ENCODE assay signal across 16 cellular contexts in the genomic region with DNA sequence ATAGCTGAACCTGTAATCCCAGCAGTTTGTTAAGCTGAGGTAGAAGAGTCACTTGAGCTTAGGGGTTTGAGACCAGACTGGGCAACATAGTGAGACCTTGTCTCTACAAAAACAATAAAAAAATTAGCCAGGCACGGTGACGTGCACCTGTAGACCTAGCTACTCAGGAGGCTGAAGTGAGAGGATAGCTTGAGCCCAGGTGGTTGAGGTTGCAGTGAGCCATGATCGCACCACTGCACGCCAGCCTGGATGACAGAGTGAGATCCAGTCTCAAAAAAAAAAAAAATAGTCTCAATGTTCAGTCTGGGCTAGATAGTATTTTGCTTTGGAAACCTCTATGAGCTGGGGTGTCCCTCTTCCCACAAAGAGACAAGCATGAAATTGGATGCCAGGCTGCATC. TPM values are rescaled to one million over a fixed set of nuclear protein-coding genes. Genes with fewer than 3 reads are reported as not detected.
A peak's percentile ranks its signal among the peaks of the same experiment; 100 is the strongest.
DNase-seq lines count a peak whose midpoint lies in the region; ATAC-seq lines count a peak whose summit lies in the region.
"Had no signal": no experiment of that assay in that cellular context is flagged by ENCODE, and none has a peak within 500 bp of the region (broad histone marks: within the 10 kb centered on the region; RNA-seq: fewer than 3 reads in every experiment).

No MANE protein-coding gene starts in this region.

- in situ Hi-C loops in HAP-1 (cut with MboI; ENCODE audit: low sequenced_read_pairs), result no loop called here

- no peaks in the 10 kb centered on the region for H3K27me3 ChIP-seq in HAP-1 (ENCODE audit: low read depth)

- no peaks in the 10 kb centered on the region for H3K36me3 ChIP-seq in HAP-1 (replicated peaks)

- no peaks in the 10 kb centered on the region for H3K4me1 ChIP-seq in HAP-1

- no peaks in the 10 kb centered on the region for H3K9me3 ChIP-seq in HAP-1

- H3K4me3 ChIP-seq in HAP-1, result no peak overlapping the region
- H3K4me3 ChIP-seq: smooth muscle cell had no signal

- DNase-seq in HAP-1 (ENCODE audit: low spot score in 2 of 2), result no peak
- DNase-seq in mesenteric fat pad (ENCODE audit: low spot score), result no peak
- no peak for DNase-seq in DMS114 treated with DMSO at 0.1 percent for 48 hours (lab: John Stamatoyannopoulos, UW; ENCODE audit: unreplicated experiment)
- no peak for DNase-seq in DMS153 (lab: John Stamatoyannopoulos, UW)
- DNase-seq: activated naive CD8-positive, alpha-beta T cell treated with anti-CD3 and anti-CD28 coated beads, Interleukin-2, amount 10 ng/mL, durations not matched to agents 7 days and 5 days; activated T-cell treated with anti-CD3 and anti-CD28 coated beads for 4 hours; CD4-positive, alpha-beta T cell; central memory CD4-positive, alpha-beta T cell; NCI-H226; substantia nigra; T-cell had no signal

- ATAC-seq in GM19397 (IDR thresholded peaks at IDR 0.05; ENCODE audit: unreplicated experiment) (peak; percentile 34), HG02588 (IDR thresholded peaks at IDR 0.05; ENCODE audit: unreplicated experiment) (peak; percentile 23), HG03175 (IDR thresholded peaks at IDR 0.05; ENCODE audit: unreplicated experiment) (peak; percentile 17)
- ATAC-seq: Panc1, T-cell had no signal

RNA-seq across cellular contexts. Expression of a gene that starts 51.9 kb away (rescaled TPM):
- 28.5 TPM for total RNA-seq in mesenteric fat pad
